Comparison of ENCODE assay signal across 17 cellular contexts in genomic region chr15:95784508-95784907, GRCh38.
DNase-seq lines count a peak whose midpoint lies in the region; TF ChIP-seq lines count a peak whose summit lies in the region.
"Had no signal": no experiment of that assay in that cellular context is flagged by ENCODE, and none has a peak within 500 bp of the region (broad histone marks: within the 10 kb centered on the region; RNA-seq: fewer than 3 reads in every experiment).

No MANE protein-coding gene starts in this region.

- H3K27me3 Mint-ChIP-seq in Caco-2 (ENCODE audit: insufficient read depth, unreplicated experiment) (no peaks in the 10 kb centered on the region), glutamatergic neuron (ENCODE audit: unreplicated experiment) (peaks cover 2% of the 10 kb centered on the region)
- H3K27me3 Mint-ChIP-seq: CD4-positive, alpha-beta T cell had no signal

- H3K9me3 ChIP-seq in Caco-2, result peaks cover 23% of the 10 kb centered on the region
- H3K9me3 ChIP-seq in adipocyte (ENCODE audit: control insufficient read depth, low read length), result peaks cover 38% of the 10 kb centered on the region
- H3K9me3 ChIP-seq in subcutaneous abdominal adipose tissue (ENCODE audit: control insufficient read depth in 5 of 5, low read length in 5 of 5), result peaks cover 17 to 52% (median 37%) of the 10 kb centered on the region in 5 donors
- H3K9me3 ChIP-seq in PC-9 (ENCODE audit: insufficient read depth, low read depth), result peaks cover 16% of the 10 kb centered on the region; the same call in 1 of the 2 replicates

- H3K27ac Mint-ChIP-seq in Caco-2 (ENCODE audit: unreplicated experiment) (peak overlapping the region; percentile 59), glutamatergic neuron (ENCODE audit: unreplicated experiment) (no peak overlapping the region)
- H3K27ac Mint-ChIP-seq: CD4-positive, alpha-beta T cell had no signal

- no peaks in the 10 kb centered on the region for H3F3A ChIP-seq in PC-9 (ENCODE audit: insufficient read depth, low read depth)

- no peak overlapping the region for H3K27ac ChIP-seq in subcutaneous abdominal adipose tissue (ENCODE audit: low read depth, low read length)
- H3K27ac ChIP-seq in caudate nucleus (ENCODE audit: low read depth, low read length), result no peak overlapping the region
- no peak overlapping the region for H3K27ac ChIP-seq in PC-9
- H3K27ac ChIP-seq: 22Rv1, A549, C4-2B had no signal

- H3K4me2 ChIP-seq in PC-9, result no peak overlapping the region
- H3K4me2 ChIP-seq: A549 had no signal

- POLR2A ChIA-PET in Caco-2 (lab: Charles Lee) (no interaction called here), PC-9 (lab: Charles Lee; ENCODE audit: unreplicated experiment) (no interaction called here)

- no peak overlapping the region for H3K4me3 Mint-ChIP-seq in Caco-2 (ENCODE audit: unreplicated experiment)
- H3K4me3 Mint-ChIP-seq in glutamatergic neuron (ENCODE audit: unreplicated experiment), result no peak overlapping the region
- H3K4me3 Mint-ChIP-seq: CD4-positive, alpha-beta T cell had no signal

- no peaks in the 10 kb centered on the region for H3K27me3 ChIP-seq in Caco-2 (replicated peaks; ENCODE audit: control insufficient read depth, insufficient read depth, low read length)
- no peaks in the 10 kb centered on the region for H3K27me3 ChIP-seq in adipocyte (replicated peaks; ENCODE audit: control insufficient read depth, insufficient read depth, low read length)
- H3K27me3 ChIP-seq in subcutaneous abdominal adipose tissue (ENCODE audit: control insufficient read depth in 5 of 5, insufficient read depth in 4 of 5, low read length in 5 of 5), result no peaks in the 10 kb centered on the region
- H3K27me3 ChIP-seq in PC-9 (ENCODE audit: insufficient read depth, low read depth), result no peaks in the 10 kb centered on the region

- H3K4me1 ChIP-seq in Caco-2 (peaks cover 9% of the 10 kb centered on the region; the same call in 1 of the 2 replicates), adipocyte (ENCODE audit: control insufficient read depth, insufficient read depth, low read length) (no peaks in the 10 kb centered on the region), subcutaneous abdominal adipose tissue (ENCODE audit: control insufficient read depth in 5 of 5, insufficient read depth in 5 of 5, low read length in 5 of 5) (no peaks in the 10 kb centered on the region), PC-9 (replicated peaks; ENCODE audit: insufficient read depth) (no peaks in the 10 kb centered on the region)
- H3K4me1 ChIP-seq: A549 had no signal

- TF ChIP-seq CTCF in Caco-2 (IDR thresholded peaks at IDR 0.05; ENCODE audit: insufficient read depth in 1 of 2, low read depth in 1 of 2, low read length in 1 of 2, severe bottlenecking in 1 of 2, unreplicated experiment in 1 of 2) (no peak), glutamatergic neuron (IDR thresholded peaks at IDR 0.05; ENCODE audit: partially characterized antibody, unreplicated experiment) (no peak), PC-9 (conservative IDR thresholded peaks at IDR 0.05) (no peak)

- H3K9ac ChIP-seq in adipocyte (ENCODE audit: low read length), result no peak overlapping the region
- H3K9ac ChIP-seq in subcutaneous abdominal adipose tissue (ENCODE audit: low read length in 5 of 5), result no peak overlapping the region

- no peaks in the 10 kb centered on the region for H4K20me1 ChIP-seq in PC-9 (ENCODE audit: insufficient read depth)

- H3K4me1 Mint-ChIP-seq in Caco-2 (ENCODE audit: low read depth, unreplicated experiment) (peaks cover 7% of the 10 kb centered on the region), glutamatergic neuron (ENCODE audit: low read depth, unreplicated experiment) (no peaks in the 10 kb centered on the region)

- H2AFZ ChIP-seq in PC-9, result no peak overlapping the region

- intact Hi-C loops in Caco-2 (cut with micrococcal nuclease; ENCODE audit: unreplicated experiment), result loop anchor here (2.0 kb wide), 1 partner anchor 14 kb away; no protein-coding TSS in a partner anchor
- intact Hi-C loops in PC-9 (cut with micrococcal nuclease; ENCODE audit: unreplicated experiment), result no loop called here

- H3K4me3 ChIP-seq in Caco-2 (ENCODE audit: low read depth, low read length) (no peak overlapping the region), adipocyte (ENCODE audit: low read length) (peak overlapping the region; percentile 50), subcutaneous abdominal adipose tissue (ENCODE audit: low read depth in 1 of 5, low read length in 5 of 5) (peak overlapping the region in 3 of 5 donors; percentile 2 to 28 (median 4)), PC-9 (no peak overlapping the region)
- H3K4me3 ChIP-seq: A549, GM12878 had no signal

- H3K9me2 ChIP-seq in PC-9 (ENCODE audit: insufficient read depth), result no peaks in the 10 kb centered on the region

- no peaks in the 10 kb centered on the region for H3K79me2 ChIP-seq in PC-9 (ENCODE audit: low read depth)

- H3K36me3 ChIP-seq in Caco-2 (ENCODE audit: control insufficient read depth, insufficient read depth, low read length) (no peaks in the 10 kb centered on the region), adipocyte (ENCODE audit: control insufficient read depth, insufficient read depth, low read length, severe bottlenecking) (no peaks in the 10 kb centered on the region), subcutaneous abdominal adipose tissue (ENCODE audit: control insufficient read depth in 5 of 5, insufficient read depth in 5 of 5, low read length in 5 of 5) (no peaks in the 10 kb centered on the region), PC-9 (ENCODE audit: low read depth) (no peaks in the 10 kb centered on the region; the same call in 1 of the 2 replicates)

- CTCF ChIA-PET in Caco-2 (lab: Charles Lee), result no interaction called here
- CTCF ChIA-PET in PC-9 (lab: Charles Lee), result no interaction called here

- BruUV-seq in Caco-2 (replicated peaks; lab: Mats Ljungman, UMichigan) (no TSS peak), PC-9 (replicated peaks; lab: Mats Ljungman, UMichigan) (no TSS peak)

- H3K9me3 Mint-ChIP-seq in Caco-2 (ENCODE audit: unreplicated experiment), result peaks cover 50% of the 10 kb centered on the region
- peaks cover 12% of the 10 kb centered on the region for H3K9me3 Mint-ChIP-seq in glutamatergic neuron (ENCODE audit: unreplicated experiment)

- DNase-seq in Caco-2 (no peak), adipocyte (ENCODE audit: low read depth) (no peak), glutamatergic neuron (peak; percentile 17), caudate nucleus (lab: John Stamatoyannopoulos, UW) (no peak), SIG-M5 (lab: John Stamatoyannopoulos, UW) (no peak), PC-9 (no peak)
- DNase-seq: AML-193; Calu3; CD4-positive, alpha-beta T cell; DMS79 treated with DMSO at 0.1 percent for 48 hours; GOT3; H7 had no signal

- H3K36me3 Mint-ChIP-seq in Caco-2 (ENCODE audit: insufficient read depth, unreplicated experiment) (peaks cover 10% of the 10 kb centered on the region), glutamatergic neuron (ENCODE audit: unreplicated experiment) (peaks cover 21% of the 10 kb centered on the region)

Comparison
In these comparisons a context has a peak if more than half of its experiments do, and no peak if none do; other contexts are left out.
1. H3K4me3 ChIP-seq: peak in adipocyte (single experiment) and subcutaneous abdominal adipose tissue (3 of 5); none in Caco-2 (single experiment) and PC-9 (single experiment).